ENCODE assay signal across 9 cellular contexts in genomic region chr19:50315773-50316448, GRCh38. TPM values are rescaled to one million over a fixed set of nuclear protein-coding genes. Genes with fewer than 3 reads are reported as not detected.
A peak's percentile ranks its signal among the peaks of the same experiment; 100 is the strongest.
DNase-seq lines count a peak whose midpoint lies in the region; ATAC-seq, FAIRE-seq and TF ChIP-seq lines count a peak whose summit lies in the region.
"Had no signal": no experiment of that assay in that cellular context is flagged by ENCODE, and none has a peak within 500 bp of the region (broad histone marks: within the 10 kb centered on the region; RNA-seq: fewer than 3 reads in every experiment).

No MANE protein-coding gene starts in this region.

- intact Hi-C loops in K562 (cut with micrococcal nuclease): no loop called here

- H3K4me3 ChIP-seq in K562: peak overlapping the region; percentile 50

- H3K9me1 ChIP-seq in K562 (ENCODE audit: control insufficient read depth, insufficient read depth, low read length): no peaks in the 10 kb centered on the region

- no peaks in the 10 kb centered on the region for H3K36me3 Mint-ChIP-seq in activated CD8-positive, alpha-beta memory T cell treated with anti-CD3 and anti-CD28 coated beads, Interleukin-2, amount 10 ng/mL, durations not matched to agents 7 days and 5 days

- POLR2A ChIA-PET in K562 (lab: Yijun Ruan, JAX): interaction anchor here (0.6 to 1.6 kb wide), 3 partner anchors 10 to 53 kb away, joined by 3 to 9 read pairs (median 3); no protein-coding TSS in a partner anchor

- peaks cover 45% of the 10 kb centered on the region for H3K27me3 Mint-ChIP-seq in activated CD8-positive, alpha-beta memory T cell treated with anti-CD3 and anti-CD28 coated beads, Interleukin-2, amount 10 ng/mL, durations not matched to agents 7 days and 5 days

- TF ChIP-seq EP300 in K562 (IDR thresholded peaks at IDR 0.05; ENCODE audit: low read length): no peak

- H4K20me1 ChIP-seq in K562 (replicated peaks; ENCODE audit: control insufficient read depth, insufficient read depth, low read length): no peaks in the 10 kb centered on the region; the same call in 1 of the 2 replicates

- 0% methylated on average over 9 of the region's 18 CpGs for WGBS in K562 (ENCODE audit: insufficient coverage, low coverage, missing lambda C conversion rate)

- peak in 2 of 3 experiments; percentile 21 to 34; a peak in 1 of 6 replicates for TF ChIP-seq CTCF in K562 (IDR thresholded peaks at IDR 0.05 in 2 of 3, conservative IDR thresholded peaks at IDR 0.05 in 1 of 3; ENCODE audit: insufficient read depth in 2 of 3, low read depth in 1 of 3, low read length in 3 of 3)

- FAIRE-seq in K562 (lab: Jason Lieb, UNC): peak; percentile 83
- FAIRE-seq: keratinocyte had no signal

- TF ChIP-seq RAD21 in K562 (CRISPR knock-in tag; conservative IDR thresholded peaks at IDR 0.05 in 1 of 2, IDR thresholded peaks at IDR 0.05 in 1 of 2): no peak

- peak overlapping the region; percentile 66 for H3K27ac ChIP-seq in K562 (ENCODE audit: extremely low read depth, low read depth, low read length)

- in situ Hi-C loops in K562 (cut with MboI): no loop called here

- TF ChIP-seq POLR2A in K562 (conservative IDR thresholded peaks at IDR 0.05): peak; percentile 55; the same call in 1 of the 2 replicates

- peak overlapping the region; percentile 56 to 89 for H3K9ac ChIP-seq in K562 (ENCODE audit: insufficient read depth in 1 of 2, low read depth in 2 of 2, low read length in 2 of 2)

- no TSS peak for BruUV-seq in K562 (replicated peaks; lab: Mats Ljungman, UMichigan)

- peaks cover 0 to 3% of the 10 kb centered on the region in 2 experiments; a peak in 1 of 5 replicates for H3K27me3 ChIP-seq in K562 (ENCODE audit: control insufficient read depth in 2 of 2, insufficient read depth in 2 of 2, low read length in 2 of 2)

- no peaks in the 10 kb centered on the region for H3K9me3 Mint-ChIP-seq in activated CD8-positive, alpha-beta memory T cell treated with anti-CD3 and anti-CD28 coated beads, Interleukin-2, amount 10 ng/mL, durations not matched to agents 7 days and 5 days (ENCODE audit: low read depth)

- peak overlapping the region; percentile 67 for H2AFZ ChIP-seq in K562 (ENCODE audit: low read depth, low read length)

- no peak for ATAC-seq in activated CD8-positive, alpha-beta memory T cell treated with anti-CD3 and anti-CD28 coated beads, Interleukin-2, amount 10 ng/mL, durations not matched to agents 7 days and 5 days
- ATAC-seq in K562 (peak; percentile 80), GM19452 (IDR thresholded peaks at IDR 0.05; ENCODE audit: unreplicated experiment) (no peak), HG02623 (IDR thresholded peaks at IDR 0.05; ENCODE audit: unreplicated experiment) (no peak)

- peak; percentile 72 for DNase-seq in activated CD8-positive, alpha-beta memory T cell treated with anti-CD3 and anti-CD28 coated beads, Interleukin-2, amount 50 U/mL, for 48 hours
- DNase-seq in activated CD8-positive, alpha-beta memory T cell treated with anti-CD3 and anti-CD28 coated beads, Interleukin-2, amount 10 ng/mL, durations not matched to agents 7 days and 5 days: no peak
- DNase-seq in NCI-H2171 treated with DMSO at 0.1 percent for 48 hours (lab: John Stamatoyannopoulos, UW) (peak; percentile 75), K562 (ENCODE audit: extremely low read depth in 1 of 4, low spot score in 3 of 4) (peak; percentile 61 to 72 (median 62)), 8988T (no peak)
- DNase-seq in stimulated activated CD8-positive, alpha-beta memory T cell treated with anti-CD3 and anti-CD28 coated beads, Interleukin-4, amount 100 ng/mL, for 48 hours: peak; percentile 62

- H3K4me3 Mint-ChIP-seq in activated CD8-positive, alpha-beta memory T cell treated with anti-CD3 and anti-CD28 coated beads, Interleukin-2, amount 10 ng/mL, durations not matched to agents 7 days and 5 days: no peak overlapping the region

- H3K27ac Mint-ChIP-seq in activated CD8-positive, alpha-beta memory T cell treated with anti-CD3 and anti-CD28 coated beads, Interleukin-2, amount 10 ng/mL, durations not matched to agents 7 days and 5 days: no peak overlapping the region

- H3K4me1 ChIP-seq in K562 (replicated peaks in 1 of 2; ENCODE audit: control insufficient read depth in 2 of 2, insufficient read depth in 2 of 2, low read length in 2 of 2): peaks cover 0 to 40% of the 10 kb centered on the region in 2 experiments

- peaks cover 10% of the 10 kb centered on the region; the same call in 1 of the 3 replicates for H3K36me3 ChIP-seq in K562 (ENCODE audit: control insufficient read depth, insufficient read depth, low read length)

- H3K4me2 ChIP-seq in K562 (ENCODE audit: insufficient read depth, low read length): peak overlapping the region; percentile 66

- H3K4me1 Mint-ChIP-seq in activated CD8-positive, alpha-beta memory T cell treated with anti-CD3 and anti-CD28 coated beads, Interleukin-2, amount 10 ng/mL, durations not matched to agents 7 days and 5 days: peaks cover 4% of the 10 kb centered on the region

- CTCF ChIA-PET in activated CD8-positive, alpha-beta memory T cell treated with anti-CD3 and anti-CD28 coated beads, Interleukin-2, amount 10 ng/mL, durations not matched to agents 7 days and 5 days (lab: Charles Lee): interaction anchor here (0.5 kb wide), 1 partner anchor 48 kb away, joined by 3 read pairs; no protein-coding TSS in a partner anchor
- CTCF ChIA-PET in K562 (lab: Yijun Ruan, JAX; ENCODE audit: low intra/inter-chr PET ratio): no interaction called here

- no peaks in the 10 kb centered on the region for H3K9me3 ChIP-seq in K562 (replicated peaks; ENCODE audit: control insufficient read depth, insufficient read depth, low read depth, low read length)

- no peaks in the 10 kb centered on the region for H3K79me2 ChIP-seq in K562 (ENCODE audit: control insufficient read depth, insufficient read depth, low read length)

TF ChIP-seq in K562, 482 proteins besides CTCF, POLR2A, EP300 and RAD21 (continues in another document):
- no peak for TF ChIP-seq POU5F1 (IDR thresholded peaks at IDR 0.05; ENCODE audit: borderline replicate concordance, low read depth, low read length, partially characterized antibody)
- TF ChIP-seq CHD2 (IDR thresholded peaks at IDR 0.05; ENCODE audit: low read depth, low read length): peak; percentile 90
- TF ChIP-seq HDAC1 (IDR thresholded peaks at IDR 0.05): peak; percentile 29 to 66; a peak in 2 of 4 replicates
- TF ChIP-seq PHB2 (IDR thresholded peaks at IDR 0.05; ENCODE audit: low read depth): peak; percentile 7; the same call in 1 of the 2 replicates
- TF ChIP-seq EGR1 (conservative IDR thresholded peaks at IDR 0.05): no peak; the same call in 1 of the 2 replicates
- TF ChIP-seq PKNOX1 (IDR thresholded peaks at IDR 0.05): peak; percentile 86

RNA-seq across cellular contexts. Expression of gene KCNC3, which starts 13.3 kb away (rescaled TPM):
- total RNA-seq in activated CD8-positive, alpha-beta memory T cell treated with anti-CD3 and anti-CD28 coated beads, Interleukin-2, amount 10 ng/mL, durations not matched to agents 7 days and 5 days: 1 to 10 TPM; 1.3 to 2.3 TPM
- 19.8 and 38.5 TPM in 2 replicates for total RNA-seq in K562 (2011; cell fraction: chromatin; rRNA removed; ENCODE audit: low replicate concordance)
- 17.0 and 18.4 TPM in 2 replicates for total RNA-seq in K562 (2011; cell fraction: nucleolus; rRNA removed)
- 18.8 and 48.6 TPM in 2 replicates for total RNA-seq in K562 (2011; cell fraction: nucleoplasm; rRNA removed)
- total RNA-seq in K562 (2014; rRNA removed) (1.8 and 4.0 TPM in 2 replicates), K562 (2014; rRNA removed; fragmentation: Illumina TruSeq; extraction: Trizol) (1.4 and 1.7 TPM in 2 replicates), K562 (2015; rRNA removed; fragmentation: Illumina TruSeq; extraction: Trizol) (2.1 and 3.0 TPM in 2 replicates), K562 (2021) (20.2 and 26.2 TPM in 2 replicates)
- polyA plus RNA-seq in K562 (2011; rRNA removed) (2.0 and 3.7 TPM in 2 replicates), K562 (2014; fragmentation: Illumina TruSeq; extraction: Trizol) (14.9 and 16.4 TPM in 2 replicates), K562 (2014; fragmentation: Nextera tagmentation; extraction: Ambion mirVana) (under 1 TPM; 0.03 to 0.06 TPM), K562 (2014; rRNA removed) (13.2 and 14.2 TPM in 2 replicates)
- 2.0 and 2.7 TPM in 2 replicates for polyA plus RNA-seq in K562 (2011; cell fraction: cytosol; rRNA removed)
- 12.7 and 28.1 TPM in 2 replicates for polyA plus RNA-seq in K562 (2011; cell fraction: nucleus; rRNA removed)
- 10.3 and 13.2 TPM in 2 replicates for polyA plus RNA-seq in K562 (2012)
- 1.2 and 2.0 TPM in 2 replicates for polyA minus RNA-seq in K562 (2011; rRNA and poly(A)+ RNA removed)
- polyA minus RNA-seq in K562 (2011; cell fraction: cytosol; rRNA and poly(A)+ RNA removed): 8.9 and 10.9 TPM in 2 replicates
- polyA minus RNA-seq in K562 (2011; cell fraction: nucleus; rRNA and poly(A)+ RNA removed): 7.8 and 7.9 TPM in 2 replicates

RNA-seq across cellular contexts. Expression of gene NAPSA, which starts 49.5 kb away (rescaled TPM):
- 1 to 10 TPM; 5.3 to 8.8 TPM for total RNA-seq in activated CD8-positive, alpha-beta memory T cell treated with anti-CD3 and anti-CD28 coated beads, Interleukin-2, amount 10 ng/mL, durations not matched to agents 7 days and 5 days
- total RNA-seq in K562 (2011; cell fraction: chromatin; rRNA removed; ENCODE audit: low replicate concordance): 3.9 and 8.3 TPM in 2 replicates
- 5.0 and 5.5 TPM in 2 replicates for total RNA-seq in K562 (2011; cell fraction: nucleolus; rRNA removed)
- total RNA-seq in K562 (2011; cell fraction: nucleoplasm; rRNA removed): 3.6 and 5.6 TPM in 2 replicates
- total RNA-seq in K562 (2014; rRNA removed) (0.41 and 0.78 TPM in 2 replicates), K562 (2014; rRNA removed; fragmentation: Illumina TruSeq; extraction: Trizol) (0.45 and 0.65 TPM in 2 replicates), K562 (2015; rRNA removed; fragmentation: Illumina TruSeq; extraction: Trizol) (0.45 and 0.76 TPM in 2 replicates), K562 (2021) (1.9 and 2.3 TPM in 2 replicates)
- polyA plus RNA-seq in K562 (2011; rRNA removed) (1.2 and 1.9 TPM in 2 replicates), K562 (2014; fragmentation: Illumina TruSeq; extraction: Trizol) (0.89 and 1.1 TPM in 2 replicates), K562 (2014; fragmentation: Nextera tagmentation; extraction: Ambion mirVana) (under 1 TPM; 0.25 to 0.49 TPM), K562 (2014; rRNA removed) (0.69 and 1.6 TPM in 2 replicates)
- polyA plus RNA-seq in K562 (2011; cell fraction: cytosol; rRNA removed): 1.4 and 1.9 TPM in 2 replicates
- polyA plus RNA-seq in K562 (2011; cell fraction: nucleus; rRNA removed): 11.3 and 12.5 TPM in 2 replicates
- polyA plus RNA-seq in K562 (2012): 2.0 and 3.0 TPM in 2 replicates
- 0.42 and 0.57 TPM in 2 replicates for polyA minus RNA-seq in K562 (2011; rRNA and poly(A)+ RNA removed)
- polyA minus RNA-seq in K562 (2011; cell fraction: cytosol; rRNA and poly(A)+ RNA removed): 1.5 TPM in 1 of 2 replicates, not detected in the other
- polyA minus RNA-seq in K562 (2011; cell fraction: nucleus; rRNA and poly(A)+ RNA removed): 2.0 and 2.2 TPM in 2 replicates

Comparison
In these comparisons a context has a peak if more than half of its experiments do, and no peak if none do; other contexts are left out.
1. DNase-seq: peak in activated CD8-positive, alpha-beta memory T cell treated with anti-CD3 and anti-CD28 coated beads, Interleukin-2, amount 50 U/mL, for 48 hours (single experiment), NCI-H2171 treated with DMSO at 0.1 percent for 48 hours (single experiment), K562 (4 of 4) and stimulated activated CD8-positive, alpha-beta memory T cell treated with anti-CD3 and anti-CD28 coated beads, Interleukin-4, amount 100 ng/mL, for 48 hours (single experiment); none in activated CD8-positive, alpha-beta memory T cell treated with anti-CD3 and anti-CD28 coated beads, Interleukin-2, amount 10 ng/mL, durations not matched to agents 7 days and 5 days (single experiment) and 8988T (single experiment).